In genomic region chr12:56315626-56316473, GRCh38 we compare ENCODE assay signal across 1 cellular context.
TF ChIP-seq lines count a peak whose summit lies in the region.

TSS of gene CNPY2 (minus strand) at chr12:56315988. CDS start at chr12:56315217, 771 bp downstream.

TF ChIP-seq in HEK293, 187 proteins besides CTCF, POLR2A, EP300 and RAD21 (continued from another document and continues in another):
- no peak for TF ChIP-seq ZNF26 (tag by site-specific recombination; IDR thresholded peaks at IDR 0.05)
- peak; percentile 32; the same call in 1 of the 2 replicates for TF ChIP-seq ZNF518A (tag by site-specific recombination; conservative IDR thresholded peaks at IDR 0.05; ENCODE audit: low read depth)
- TF ChIP-seq ZBTB48 (tag by site-specific recombination; IDR thresholded peaks at IDR 0.05), result peak; percentile 79
- TF ChIP-seq ZBTB10 (tag by site-specific recombination; IDR thresholded peaks at IDR 0.05), result peak; percentile 86
- 0 out of 2 replicates have a peak, but pooled peaks have one; percentile 33 for TF ChIP-seq REST (tag by site-specific recombination; IDR thresholded peaks at IDR 0.05)
- TF ChIP-seq ZNF133 (tag by site-specific recombination; IDR thresholded peaks at IDR 0.05), result no peak
- TF ChIP-seq KLF10 (tag by site-specific recombination; IDR thresholded peaks at IDR 0.05), result peak; percentile 95
- TF ChIP-seq ZNF677 (tag by site-specific recombination; IDR thresholded peaks at IDR 0.05), result no peak
- TF ChIP-seq ZNF302 (tag by site-specific recombination; IDR thresholded peaks at IDR 0.05; ENCODE audit: low read depth), result no peak
- no peak for TF ChIP-seq ZNF223 (tag by site-specific recombination; IDR thresholded peaks at IDR 0.05)
- peak; percentile 70 for TF ChIP-seq YY2 (tag by site-specific recombination; IDR thresholded peaks at IDR 0.05)
- no peak for TF ChIP-seq ZBTB1 (tag by site-specific recombination; IDR thresholded peaks at IDR 0.05)
- 0 out of 2 replicates have a peak, but pooled peaks have one; percentile 40 for TF ChIP-seq WT1 (tag by site-specific recombination; IDR thresholded peaks at IDR 0.05)
- TF ChIP-seq, protein P1, sequence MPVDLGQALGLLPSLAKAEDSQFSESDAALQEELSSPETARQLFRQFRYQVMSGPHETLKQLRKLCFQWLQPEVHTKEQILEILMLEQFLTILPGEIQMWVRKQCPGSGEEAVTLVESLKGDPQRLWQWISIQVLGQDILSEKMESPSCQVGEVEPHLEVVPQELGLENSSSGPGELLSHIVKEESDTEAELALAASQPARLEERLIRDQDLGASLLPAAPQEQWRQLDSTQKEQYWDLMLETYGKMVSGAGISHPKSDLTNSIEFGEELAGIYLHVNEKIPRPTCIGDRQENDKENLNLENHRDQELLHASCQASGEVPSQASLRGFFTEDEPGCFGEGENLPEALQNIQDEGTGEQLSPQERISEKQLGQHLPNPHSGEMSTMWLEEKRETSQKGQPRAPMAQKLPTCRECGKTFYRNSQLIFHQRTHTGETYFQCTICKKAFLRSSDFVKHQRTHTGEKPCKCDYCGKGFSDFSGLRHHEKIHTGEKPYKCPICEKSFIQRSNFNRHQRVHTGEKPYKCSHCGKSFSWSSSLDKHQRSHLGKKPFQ (tag by site-specific recombination; IDR thresholded peaks at IDR 0.05), result no peak
- no peak for TF ChIP-seq ZNF398 (tag by site-specific recombination; IDR thresholded peaks at IDR 0.05)
- TF ChIP-seq GLI2 (tag by site-specific recombination; IDR thresholded peaks at IDR 0.05; ENCODE audit: borderline replicate concordance, low read depth), result no peak
- 0 out of 2 replicates have a peak, but pooled peaks have one; percentile 34 for TF ChIP-seq ZSCAN5A (tag by site-specific recombination; IDR thresholded peaks at IDR 0.05)
- peak; percentile 76 for TF ChIP-seq KLF17 (tag by site-specific recombination; IDR thresholded peaks at IDR 0.05)
- peak; percentile 85 for TF ChIP-seq YY1 (tag by site-specific recombination; IDR thresholded peaks at IDR 0.05)
- no peak for TF ChIP-seq PRDM2 (tag by site-specific recombination; IDR thresholded peaks at IDR 0.05; ENCODE audit: borderline replicate concordance)
- no peak for TF ChIP-seq ZNF426 (tag by site-specific recombination; IDR thresholded peaks at IDR 0.05)
- peak; percentile 64; the same call in 1 of the 2 replicates for TF ChIP-seq KLF1 (tag by site-specific recombination; IDR thresholded peaks at IDR 0.05)
- no peak for TF ChIP-seq ZNF174 (tag by site-specific recombination; IDR thresholded peaks at IDR 0.05)
- peak; percentile 90 for TF ChIP-seq KLF8 (tag by site-specific recombination; IDR thresholded peaks at IDR 0.05)
- peak; percentile 55; the same call in 1 of the 2 replicates for TF ChIP-seq BCL11A (tag by site-specific recombination; IDR thresholded peaks at IDR 0.05; ENCODE audit: low read depth)
- TF ChIP-seq ZIC2 (tag by site-specific recombination; IDR thresholded peaks at IDR 0.05), result peak; percentile 6; the same call in 1 of the 2 replicates
